37 cellular contexts compared by ENCODE assay signal in the genomic region with DNA sequence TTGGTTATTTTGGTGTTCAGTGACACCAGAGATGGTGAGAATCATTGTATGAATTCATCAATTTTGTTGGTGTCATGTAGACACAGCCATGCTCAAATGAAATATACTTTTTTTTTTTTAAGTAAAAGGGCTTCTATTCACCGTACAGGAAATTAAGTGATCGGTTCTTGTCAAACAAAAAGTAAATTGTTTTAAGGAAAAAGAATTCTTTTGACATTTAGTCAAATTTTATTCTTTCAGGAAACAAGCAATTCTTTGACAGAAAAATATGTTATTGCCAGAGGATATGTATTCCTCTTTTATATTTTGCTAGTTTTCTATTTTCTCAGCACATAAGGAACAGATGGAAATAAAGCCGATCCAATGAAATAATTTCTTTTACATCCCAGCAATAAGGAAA.
"Had no signal": no experiment of that assay in that cellular context is flagged by ENCODE, and none has a peak within 500 bp of the region (broad histone marks: within the 10 kb centered on the region; RNA-seq: fewer than 3 reads in every experiment).

No MANE protein-coding gene starts in this region.

- ATAC-seq: activated CD8-positive, alpha-beta T cell treated with anti-CD3 and anti-CD28 coated beads for 36 hours; activated naive CD4-positive, alpha-beta T cell treated with anti-CD3 and anti-CD28 coated beads, Interleukin-2, amount 50 U/mL, for 72 hours; activated T-cell treated with anti-CD3 and anti-CD28 coated beads, Interleukin-2, amount 50 U/mL, for 4 hours; activated T-cell treated with anti-CD3 and anti-CD28 coated beads, Interleukin-2, amount 50 U/mL, for 72 hours; activated T-helper 17 cell treated with anti-CD3 and anti-CD28 coated beads, Interleukin-2, amount 50 U/mL, for 72 hours; body of pancreas had no signal

- H3K27me3 ChIP-seq: adrenal gland, body of pancreas, brain microvascular endothelial cell, breast epithelium had no signal

- H3K4me3 ChIP-seq: adrenal gland, body of pancreas, breast epithelium had no signal

- H3K36me3 Mint-ChIP-seq: activated CD4-positive, alpha-beta memory T cell treated with anti-CD3 and anti-CD28 coated beads for 36 hours; activated naive CD4-positive, alpha-beta T cell treated with anti-CD3 and anti-CD28 coated beads, Interleukin-2, amount 50 U/mL, for 72 hours; activated naive CD8-positive, alpha-beta T cell treated with anti-CD3 and anti-CD28 coated beads for 36 hours had no signal

- H3K9me3 Mint-ChIP-seq: activated CD4-positive, alpha-beta T cell treated with anti-CD3 and anti-CD28 coated beads, Interleukin-2, amount 10 ng/mL, durations not matched to agents 24 days and 14 days; activated naive CD8-positive, alpha-beta T cell treated with anti-CD3 and anti-CD28 coated beads for 36 hours had no signal

- FAIRE-seq: astrocyte, TTC549 had no signal

- H3K27me3 Mint-ChIP-seq: activated B cell treated with CpG ODN at 0.5 μM for 24 hours; activated CD4-positive, alpha-beta memory T cell treated with anti-CD3 and anti-CD28 coated beads for 36 hours; activated CD4-positive, alpha-beta T cell treated with anti-CD3 and anti-CD28 coated beads, Interleukin-2, amount 10 ng/mL, durations not matched to agents 24 days and 14 days; activated CD8-positive, alpha-beta T cell treated with anti-CD3 and anti-CD28 coated beads for 36 hours; activated naive CD8-positive, alpha-beta T cell treated with anti-CD3 and anti-CD28 coated beads for 36 hours; activated T-helper 17 cell treated with anti-CD3 and anti-CD28 coated beads, Interleukin-2, amount 50 U/mL, for 72 hours had no signal

- H3K27ac ChIP-seq: adrenal gland, body of pancreas, brain microvascular endothelial cell, breast epithelium, VCaP had no signal

- H3K36me3 ChIP-seq: adrenal gland, brain microvascular endothelial cell, breast epithelium had no signal

- H3K4me1 Mint-ChIP-seq: activated B cell treated with CpG ODN at 0.5 μM for 24 hours; activated CD4-positive, alpha-beta T cell treated with anti-CD3 and anti-CD28 coated beads, Interleukin-2, amount 10 ng/mL, durations not matched to agents 24 days and 14 days; activated naive CD8-positive, alpha-beta T cell treated with anti-CD3 and anti-CD28 coated beads for 36 hours; activated T-helper 17 cell treated with anti-CD3 and anti-CD28 coated beads, Interleukin-2, amount 50 U/mL, for 72 hours had no signal

- DNase-seq: activated B cell treated with CpG ODN at 0.5 μM for 24 hours; activated CD4-positive, alpha-beta memory T cell treated with anti-CD3 and anti-CD28 coated beads for 36 hours; activated CD4-positive, alpha-beta T cell treated with anti-CD3 and anti-CD28 coated beads for 4 hours; activated CD4-positive, alpha-beta T cell treated with anti-CD3 and anti-CD28 coated beads, Interleukin-2, amount 10 ng/mL, durations not matched to agents 24 days and 14 days; activated CD4-positive, alpha-beta T cell treated with anti-CD3 and anti-CD28 coated beads, Interleukin-2, amount 50 U/mL, for 1 hour; activated CD4-positive, alpha-beta T cell treated with anti-CD3 and anti-CD28 coated beads, Interleukin-2, amount 50 U/mL, for 4 hours; activated CD4-positive, CD25-positive, alpha-beta regulatory T cell treated with anti-CD3 and anti-CD28 coated beads, Interleukin-2, amount 50 U/mL, for 72 hours; activated CD8-positive, alpha-beta memory T cell treated with anti-CD3 and anti-CD28 coated beads, Interleukin-2, amount 50 U/mL, for 4 hours; activated CD8-positive, alpha-beta T cell treated with anti-CD3 and anti-CD28 coated beads for 36 hours; activated effector memory CD4-positive, alpha-beta T cell treated with anti-CD3 and anti-CD28 coated beads, Interleukin-2, amount 50 U/mL, for 16 hours; activated gamma-delta T cell treated with Interleukin-2 at 50 U/mL for 16 hours; activated naive CD4-positive, alpha-beta T cell; activated naive CD4-positive, alpha-beta T cell treated with anti-CD3 and anti-CD28 coated beads for 36 hours; activated naive CD4-positive, alpha-beta T cell treated with anti-CD3 and anti-CD28 coated beads, Interleukin-2, amount 50 U/mL, for 16 hours; activated naive CD8-positive, alpha-beta T cell treated with anti-CD3 and anti-CD28 coated beads for 36 hours; activated T-cell treated with anti-CD3 and anti-CD28 coated beads for 4 hours; activated T-cell treated with anti-CD3 and anti-CD28 coated beads, Interleukin-2, amount 50 U/mL, for 1 hour; activated T-cell treated with anti-CD3 and anti-CD28 coated beads, Interleukin-2, amount 50 U/mL, for 4 hours; activated T-cell treated with anti-CD3 and anti-CD28 coated beads, Interleukin-2, amount 50 U/mL, for 72 hours; adrenal gland; amniotic stem cell; aorta; body of pancreas; brain microvascular endothelial cell; central memory CD4-positive, alpha-beta T cell; T-helper 1 cell; T-helper 2 cell; T-helper 9 cell had no signal

- H3K9me3 ChIP-seq: adrenal gland, body of pancreas had no signal

- H3K4me3 Mint-ChIP-seq: activated B cell treated with CpG ODN at 0.5 μM for 24 hours; activated CD4-positive, alpha-beta memory T cell treated with anti-CD3 and anti-CD28 coated beads for 36 hours; activated CD4-positive, alpha-beta T cell treated with anti-CD3 and anti-CD28 coated beads, Interleukin-2, amount 10 ng/mL, durations not matched to agents 24 days and 14 days; activated CD8-positive, alpha-beta T cell treated with anti-CD3 and anti-CD28 coated beads for 36 hours; activated naive CD4-positive, alpha-beta T cell treated with anti-CD3 and anti-CD28 coated beads for 36 hours; activated naive CD8-positive, alpha-beta T cell treated with anti-CD3 and anti-CD28 coated beads for 36 hours; activated T-cell treated with anti-CD3 and anti-CD28 coated beads, Interleukin-2, amount 50 U/mL, for 4 hours; activated T-cell treated with anti-CD3 and anti-CD28 coated beads, Interleukin-2, amount 50 U/mL, for 72 hours; activated T-helper 1 cell treated with anti-CD3 and anti-CD28 coated beads, Interleukin-12 subunit alpha, Interleukin-12 subunit beta, Interleukin-2, Interleukin-4 antibody, amounts not matched to agents 30 ng/mL and 10 ng/mL and 1 ng/mL, durations not matched to agents 14 hours and 24 hours and 36 hours; activated T-helper 17 cell treated with anti-CD3 and anti-CD28 coated beads, Interleukin-2, amount 50 U/mL, for 72 hours; T-helper 1 cell treated with Interleukin-12 subunit alpha and Interleukin-12 subunit beta and Interleukin-4 antibody, amounts not matched to agents 30 μg/mL and 1 μg/mL, for 36 hours; T-helper 2 cell treated with Interferon-gamma antibody and Interleukin-4, amounts not matched to agents 5 μg/mL and 100 μg/mL, for 36 hours had no signal

- H3K27ac Mint-ChIP-seq: activated B cell treated with CpG ODN at 0.5 μM for 24 hours; activated CD4-positive, alpha-beta memory T cell treated with anti-CD3 and anti-CD28 coated beads for 36 hours; activated CD4-positive, alpha-beta T cell treated with anti-CD3 and anti-CD28 coated beads, Interleukin-2, amount 10 ng/mL, durations not matched to agents 24 days and 14 days; activated CD8-positive, alpha-beta T cell treated with anti-CD3 and anti-CD28 coated beads for 36 hours; activated naive CD4-positive, alpha-beta T cell treated with anti-CD3 and anti-CD28 coated beads for 36 hours; activated naive CD4-positive, alpha-beta T cell treated with anti-CD3 and anti-CD28 coated beads, Interleukin-2, amount 50 U/mL, for 72 hours; activated naive CD8-positive, alpha-beta T cell treated with anti-CD3 and anti-CD28 coated beads for 36 hours; activated T-cell treated with anti-CD3 and anti-CD28 coated beads, Interleukin-2, amount 50 U/mL, for 72 hours; activated T-helper 1 cell treated with anti-CD3 and anti-CD28 coated beads, Interleukin-12 subunit alpha, Interleukin-12 subunit beta, Interleukin-2, Interleukin-4 antibody, amounts not matched to agents 30 ng/mL and 10 ng/mL and 1 ng/mL, durations not matched to agents 14 hours and 24 hours and 36 hours; activated T-helper 17 cell treated with anti-CD3 and anti-CD28 coated beads, Interleukin-2, amount 50 U/mL, for 72 hours; T-helper 1 cell treated with Interleukin-12 subunit alpha and Interleukin-12 subunit beta and Interleukin-4 antibody, amounts not matched to agents 30 μg/mL and 1 μg/mL, for 36 hours; T-helper 2 cell treated with Interferon-gamma antibody and Interleukin-4, amounts not matched to agents 5 μg/mL and 100 μg/mL, for 36 hours had no signal

- H3K4me1 ChIP-seq: body of pancreas, breast epithelium had no signal
